In the genomic region with DNA sequence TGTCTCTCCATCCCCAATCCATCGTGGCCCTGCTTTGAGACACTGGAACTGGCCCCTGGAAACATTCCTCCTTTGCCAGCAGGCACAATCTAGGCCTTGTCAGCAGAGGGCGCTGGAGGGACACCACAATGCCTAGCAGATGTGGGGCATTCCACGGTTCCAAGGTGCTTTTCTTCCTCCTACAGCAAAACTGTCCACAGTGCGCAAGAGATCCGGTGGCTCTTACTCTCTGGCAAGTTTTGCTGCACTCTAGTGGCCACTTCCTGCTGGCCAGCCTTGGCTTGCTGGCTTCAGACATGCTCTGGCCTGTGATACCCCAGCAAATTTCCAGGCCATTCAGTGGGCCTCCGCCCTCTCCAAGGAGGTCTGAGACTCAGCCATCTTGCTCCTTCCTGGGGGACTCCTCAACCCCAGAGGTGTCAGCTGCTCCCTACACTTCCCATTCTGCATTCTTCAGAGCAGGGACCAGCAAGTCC, we compare ENCODE assay signal across 1 cellular context.
TF ChIP-seq lines count a peak whose summit lies in the region.

No MANE protein-coding gene starts in this region.

TF ChIP-seq in HepG2, 621 proteins besides CTCF, POLR2A, EP300 and RAD21 (continues in another document):
- TF ChIP-seq ZNF790 (CRISPR knock-in tag; IDR thresholded peaks at IDR 0.05; ENCODE audit: borderline replicate concordance) (no peak), HOXA9 (CRISPR knock-in tag; IDR thresholded peaks at IDR 0.05; ENCODE audit: borderline replicate concordance) (no peak), TCF7 (IDR thresholded peaks at IDR 0.05; ENCODE audit: low read depth) (no peak), ZEB1 (IDR thresholded peaks at IDR 0.05; ENCODE audit: insufficient replicate concordance, low read depth) (no peak), ZNF672 (CRISPR knock-in tag; IDR thresholded peaks at IDR 0.05) (no peak), PPARG (CRISPR knock-in tag; conservative IDR thresholded peaks at IDR 0.05) (peak; percentile 29; the same call in 1 of the 2 replicates), POGZ (CRISPR knock-in tag; IDR thresholded peaks at IDR 0.05) (no peak), NFATC3 (CRISPR knock-in tag; IDR thresholded peaks at IDR 0.05) (no peak), EED (CRISPR knock-in tag; IDR thresholded peaks at IDR 0.05) (no peak), NR2C2 (CRISPR knock-in tag; IDR thresholded peaks at IDR 0.05; ENCODE audit: borderline replicate concordance) (no peak; the same call in 1 of the 2 replicates), PRMT3 (CRISPR knock-in tag; IDR thresholded peaks at IDR 0.05; ENCODE audit: borderline replicate concordance, low read depth) (no peak), AHR (CRISPR knock-in tag; IDR thresholded peaks at IDR 0.05) (no peak), STAT5B (CRISPR knock-in tag; IDR thresholded peaks at IDR 0.05) (no peak), ZNF124 (CRISPR knock-in tag; IDR thresholded peaks at IDR 0.05) (peak; percentile 93), TEAD3 (CRISPR knock-in tag; optimal IDR thresholded peaks at IDR 0.05; ENCODE audit: borderline replicate concordance) (peak; percentile 95), ZNF549 (CRISPR knock-in tag; IDR thresholded peaks at IDR 0.05) (no peak), ZNF34 (CRISPR knock-in tag; IDR thresholded peaks at IDR 0.05; ENCODE audit: borderline replicate concordance) (0 out of 2 replicates have a peak, but pooled peaks have one; percentile 81), TEAD2 (CRISPR knock-in tag; IDR thresholded peaks at IDR 0.05) (no peak), ZNF839 (CRISPR knock-in tag; IDR thresholded peaks at IDR 0.05; ENCODE audit: borderline replicate concordance) (0 out of 2 replicates have a peak, but pooled peaks have one; percentile 33), ZNF329 (CRISPR knock-in tag; IDR thresholded peaks at IDR 0.05; ENCODE audit: low read depth) (no peak), ZNF557 (CRISPR knock-in tag; IDR thresholded peaks at IDR 0.05) (peak; percentile 73; the same call in 1 of the 2 replicates), ZNF335 (CRISPR knock-in tag; IDR thresholded peaks at IDR 0.05) (no peak), XRCC5 (optimal IDR thresholded peaks at IDR 0.05; ENCODE audit: low read length) (peak; percentile 96), YEATS2 (CRISPR knock-in tag; IDR thresholded peaks at IDR 0.05; ENCODE audit: borderline replicate concordance) (peak; percentile 76; the same call in 1 of the 2 replicates), GABPA (IDR thresholded peaks at IDR 0.05; ENCODE audit: low read depth, low read length) (no peak), GABPA (CRISPR knock-in tag; IDR thresholded peaks at IDR 0.05; ENCODE audit: low read depth) (peak; percentile 57; the same call in 1 of the 2 replicates), SAFB2 (CRISPR knock-in tag; IDR thresholded peaks at IDR 0.05; ENCODE audit: borderline replicate concordance, low read depth) (no peak)
- TF ChIP-seq, protein P1, sequence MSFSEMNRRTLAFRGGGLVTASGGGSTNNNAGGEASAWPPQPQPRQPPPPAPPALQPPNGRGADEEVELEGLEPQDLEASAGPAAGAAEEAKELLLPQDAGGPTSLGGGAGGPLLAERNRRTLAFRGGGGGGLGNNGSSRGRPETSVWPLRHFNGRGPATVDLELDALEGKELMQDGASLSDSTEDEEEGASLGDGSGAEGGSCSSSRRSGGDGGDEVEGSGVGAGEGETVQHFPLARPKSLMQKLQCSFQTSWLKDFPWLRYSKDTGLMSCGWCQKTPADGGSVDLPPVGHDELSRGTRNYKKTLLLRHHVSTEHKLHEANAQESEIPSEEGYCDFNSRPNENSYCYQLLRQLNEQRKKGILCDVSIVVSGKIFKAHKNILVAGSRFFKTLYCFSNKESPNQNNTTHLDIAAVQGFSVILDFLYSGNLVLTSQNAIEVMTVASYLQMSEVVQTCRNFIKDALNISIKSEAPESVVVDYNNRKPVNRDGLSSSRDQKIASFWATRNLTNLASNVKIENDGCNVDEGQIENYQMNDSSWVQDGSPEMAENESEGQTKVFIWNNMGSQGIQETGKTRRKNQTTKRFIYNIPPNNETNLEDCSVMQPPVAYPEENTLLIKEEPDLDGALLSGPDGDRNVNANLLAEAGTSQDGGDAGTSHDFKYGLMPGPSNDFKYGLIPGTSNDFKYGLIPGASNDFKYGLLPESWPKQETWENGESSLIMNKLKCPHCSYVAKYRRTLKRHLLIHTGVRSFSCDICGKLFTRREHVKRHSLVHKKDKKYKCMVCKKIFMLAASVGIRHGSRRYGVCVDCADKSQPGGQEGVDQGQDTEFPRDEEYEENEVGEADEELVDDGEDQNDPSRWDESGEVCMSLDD (CRISPR knock-in tag; IDR thresholded peaks at IDR 0.05; ENCODE audit: borderline replicate concordance) = no peak
- TF ChIP-seq, protein P2, sequence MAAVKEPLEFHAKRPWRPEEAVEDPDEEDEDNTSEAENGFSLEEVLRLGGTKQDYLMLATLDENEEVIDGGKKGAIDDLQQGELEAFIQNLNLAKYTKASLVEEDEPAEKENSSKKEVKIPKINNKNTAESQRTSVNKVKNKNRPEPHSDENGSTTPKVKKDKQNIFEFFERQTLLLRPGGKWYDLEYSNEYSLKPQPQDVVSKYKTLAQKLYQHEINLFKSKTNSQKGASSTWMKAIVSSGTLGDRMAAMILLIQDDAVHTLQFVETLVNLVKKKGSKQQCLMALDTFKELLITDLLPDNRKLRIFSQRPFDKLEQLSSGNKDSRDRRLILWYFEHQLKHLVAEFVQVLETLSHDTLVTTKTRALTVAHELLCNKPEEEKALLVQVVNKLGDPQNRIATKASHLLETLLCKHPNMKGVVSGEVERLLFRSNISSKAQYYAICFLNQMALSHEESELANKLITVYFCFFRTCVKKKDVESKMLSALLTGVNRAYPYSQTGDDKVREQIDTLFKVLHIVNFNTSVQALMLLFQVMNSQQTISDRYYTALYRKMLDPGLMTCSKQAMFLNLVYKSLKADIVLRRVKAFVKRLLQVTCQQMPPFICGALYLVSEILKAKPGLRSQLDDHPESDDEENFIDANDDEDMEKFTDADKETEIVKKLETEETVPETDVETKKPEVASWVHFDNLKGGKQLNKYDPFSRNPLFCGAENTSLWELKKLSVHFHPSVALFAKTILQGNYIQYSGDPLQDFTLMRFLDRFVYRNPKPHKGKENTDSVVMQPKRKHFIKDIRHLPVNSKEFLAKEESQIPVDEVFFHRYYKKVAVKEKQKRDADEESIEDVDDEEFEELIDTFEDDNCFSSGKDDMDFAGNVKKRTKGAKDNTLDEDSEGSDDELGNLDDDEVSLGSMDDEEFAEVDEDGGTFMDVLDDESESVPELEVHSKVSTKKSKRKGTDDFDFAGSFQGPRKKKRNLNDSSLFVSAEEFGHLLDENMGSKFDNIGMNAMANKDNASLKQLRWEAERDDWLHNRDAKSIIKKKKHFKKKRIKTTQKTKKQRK (IDR thresholded peaks at IDR 0.05; ENCODE audit: low read length) = no peak
- TF ChIP-seq, protein P3, sequence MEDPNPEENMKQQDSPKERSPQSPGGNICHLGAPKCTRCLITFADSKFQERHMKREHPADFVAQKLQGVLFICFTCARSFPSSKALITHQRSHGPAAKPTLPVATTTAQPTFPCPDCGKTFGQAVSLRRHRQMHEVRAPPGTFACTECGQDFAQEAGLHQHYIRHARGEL (CRISPR knock-in tag; IDR thresholded peaks at IDR 0.05) = no peak
- TF ChIP-seq, protein P4, sequence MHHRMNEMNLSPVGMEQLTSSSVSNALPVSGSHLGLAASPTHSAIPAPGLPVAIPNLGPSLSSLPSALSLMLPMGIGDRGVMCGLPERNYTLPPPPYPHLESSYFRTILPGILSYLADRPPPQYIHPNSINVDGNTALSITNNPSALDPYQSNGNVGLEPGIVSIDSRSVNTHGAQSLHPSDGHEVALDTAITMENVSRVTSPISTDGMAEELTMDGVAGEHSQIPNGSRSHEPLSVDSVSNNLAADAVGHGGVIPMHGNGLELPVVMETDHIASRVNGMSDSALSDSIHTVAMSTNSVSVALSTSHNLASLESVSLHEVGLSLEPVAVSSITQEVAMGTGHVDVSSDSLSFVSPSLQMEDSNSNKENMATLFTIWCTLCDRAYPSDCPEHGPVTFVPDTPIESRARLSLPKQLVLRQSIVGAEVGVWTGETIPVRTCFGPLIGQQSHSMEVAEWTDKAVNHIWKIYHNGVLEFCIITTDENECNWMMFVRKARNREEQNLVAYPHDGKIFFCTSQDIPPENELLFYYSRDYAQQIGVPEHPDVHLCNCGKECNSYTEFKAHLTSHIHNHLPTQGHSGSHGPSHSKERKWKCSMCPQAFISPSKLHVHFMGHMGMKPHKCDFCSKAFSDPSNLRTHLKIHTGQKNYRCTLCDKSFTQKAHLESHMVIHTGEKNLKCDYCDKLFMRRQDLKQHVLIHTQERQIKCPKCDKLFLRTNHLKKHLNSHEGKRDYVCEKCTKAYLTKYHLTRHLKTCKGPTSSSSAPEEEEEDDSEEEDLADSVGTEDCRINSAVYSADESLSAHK (CRISPR knock-in tag; IDR thresholded peaks at IDR 0.05; ENCODE audit: borderline replicate concordance) = no peak
- TF ChIP-seq, protein P5, sequence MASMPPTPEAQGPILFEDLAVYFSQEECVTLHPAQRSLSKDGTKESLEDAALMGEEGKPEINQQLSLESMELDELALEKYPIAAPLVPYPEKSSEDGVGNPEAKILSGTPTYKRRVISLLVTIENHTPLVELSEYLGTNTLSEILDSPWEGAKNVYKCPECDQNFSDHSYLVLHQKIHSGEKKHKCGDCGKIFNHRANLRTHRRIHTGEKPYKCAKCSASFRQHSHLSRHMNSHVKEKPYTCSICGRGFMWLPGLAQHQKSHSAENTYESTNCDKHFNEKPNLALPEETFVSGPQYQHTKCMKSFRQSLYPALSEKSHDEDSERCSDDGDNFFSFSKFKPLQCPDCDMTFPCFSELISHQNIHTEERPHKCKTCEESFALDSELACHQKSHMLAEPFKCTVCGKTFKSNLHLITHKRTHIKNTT (CRISPR knock-in tag; IDR thresholded peaks at IDR 0.05) = no peak
- TF ChIP-seq, protein P6, sequence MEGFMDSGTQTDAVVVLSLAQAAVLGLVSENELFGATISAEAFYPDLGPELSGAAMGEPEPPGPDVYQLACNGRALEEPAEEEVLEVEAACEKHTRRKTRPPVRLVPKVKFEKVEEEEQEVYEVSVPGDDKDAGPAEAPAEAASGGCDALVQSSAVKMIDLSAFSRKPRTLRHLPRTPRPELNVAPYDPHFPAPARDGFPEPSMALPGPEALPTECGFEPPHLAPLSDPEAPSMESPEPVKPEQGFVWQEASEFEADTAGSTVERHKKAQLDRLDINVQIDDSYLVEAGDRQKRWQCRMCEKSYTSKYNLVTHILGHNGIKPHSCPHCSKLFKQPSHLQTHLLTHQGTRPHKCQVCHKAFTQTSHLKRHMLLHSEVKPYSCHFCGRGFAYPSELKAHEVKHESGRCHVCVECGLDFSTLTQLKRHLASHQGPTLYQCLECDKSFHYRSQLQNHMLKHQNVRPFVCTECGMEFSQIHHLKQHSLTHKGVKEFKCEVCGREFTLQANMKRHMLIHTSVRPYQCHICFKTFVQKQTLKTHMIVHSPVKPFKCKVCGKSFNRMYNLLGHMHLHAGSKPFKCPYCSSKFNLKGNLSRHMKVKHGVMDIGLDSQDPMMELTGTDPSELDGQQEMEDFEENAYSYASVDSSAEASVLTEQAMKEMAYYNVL (CRISPR knock-in tag; IDR thresholded peaks at IDR 0.05; ENCODE audit: borderline replicate concordance) = peak; percentile 49; the same call in 1 of the 2 replicates
- TF ChIP-seq, protein P7, sequence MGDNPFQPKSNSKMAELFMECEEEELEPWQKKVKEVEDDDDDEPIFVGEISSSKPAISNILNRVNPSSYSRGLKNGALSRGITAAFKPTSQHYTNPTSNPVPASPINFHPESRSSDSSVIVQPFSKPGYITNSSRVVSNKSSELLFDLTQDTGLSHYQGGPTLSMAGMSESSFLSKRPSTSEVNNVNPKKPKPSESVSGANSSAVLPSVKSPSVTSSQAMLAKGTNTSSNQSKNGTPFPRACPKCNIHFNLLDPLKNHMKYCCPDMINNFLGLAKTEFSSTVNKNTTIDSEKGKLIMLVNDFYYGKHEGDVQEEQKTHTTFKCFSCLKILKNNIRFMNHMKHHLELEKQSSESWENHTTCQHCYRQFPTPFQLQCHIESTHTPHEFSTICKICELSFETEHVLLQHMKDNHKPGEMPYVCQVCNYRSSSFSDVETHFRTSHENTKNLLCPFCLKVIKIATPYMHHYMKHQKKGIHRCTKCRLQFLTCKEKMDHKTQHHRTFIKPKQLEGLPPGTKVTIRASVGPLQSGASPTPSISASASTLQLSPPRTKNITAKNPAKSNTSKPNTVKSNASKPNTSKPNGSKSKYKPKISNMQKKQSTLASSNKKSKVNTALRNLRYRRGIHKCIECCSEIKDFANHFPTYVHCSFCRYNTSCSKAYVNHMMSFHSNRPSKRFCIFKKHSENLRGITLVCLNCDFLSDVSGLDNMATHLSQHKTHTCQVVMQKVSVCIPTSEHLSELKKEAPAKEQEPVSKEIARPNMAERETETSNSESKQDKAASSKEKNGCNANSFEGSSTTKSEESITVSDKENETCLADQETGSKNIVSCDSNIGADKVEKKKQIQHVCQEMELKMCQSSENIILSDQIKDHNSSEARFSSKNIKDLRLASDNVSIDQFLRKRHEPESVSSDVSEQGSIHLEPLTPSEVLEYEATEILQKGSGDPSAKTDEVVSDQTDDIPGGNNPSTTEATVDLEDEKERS (CRISPR knock-in tag; IDR thresholded peaks at IDR 0.05) = no peak
- TF ChIP-seq, protein P8, sequence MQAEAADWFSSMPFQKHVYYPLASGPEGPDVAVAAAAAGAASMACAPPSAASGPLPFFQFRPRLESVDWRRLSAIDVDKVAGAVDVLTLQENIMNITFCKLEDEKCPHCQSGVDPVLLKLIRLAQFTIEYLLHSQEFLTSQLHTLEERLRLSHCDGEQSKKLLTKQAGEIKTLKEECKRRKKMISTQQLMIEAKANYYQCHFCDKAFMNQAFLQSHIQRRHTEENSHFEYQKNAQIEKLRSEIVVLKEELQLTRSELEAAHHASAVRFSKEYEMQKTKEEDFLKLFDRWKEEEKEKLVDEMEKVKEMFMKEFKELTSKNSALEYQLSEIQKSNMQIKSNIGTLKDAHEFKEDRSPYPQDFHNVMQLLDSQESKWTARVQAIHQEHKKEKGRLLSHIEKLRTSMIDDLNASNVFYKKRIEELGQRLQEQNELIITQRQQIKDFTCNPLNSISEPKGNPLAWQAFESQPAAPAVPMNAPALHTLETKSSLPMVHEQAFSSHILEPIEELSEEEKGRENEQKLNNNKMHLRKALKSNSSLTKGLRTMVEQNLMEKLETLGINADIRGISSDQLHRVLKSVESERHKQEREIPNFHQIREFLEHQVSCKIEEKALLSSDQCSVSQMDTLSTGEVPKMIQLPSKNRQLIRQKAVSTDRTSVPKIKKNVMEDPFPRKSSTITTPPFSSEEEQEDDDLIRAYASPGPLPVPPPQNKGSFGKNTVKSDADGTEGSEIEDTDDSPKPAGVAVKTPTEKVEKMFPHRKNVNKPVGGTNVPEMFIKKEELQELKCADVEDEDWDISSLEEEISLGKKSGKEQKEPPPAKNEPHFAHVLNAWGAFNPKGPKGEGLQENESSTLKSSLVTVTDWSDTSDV (CRISPR knock-in tag; IDR thresholded peaks at IDR 0.05) = no peak
- TF ChIP-seq, protein P9, sequence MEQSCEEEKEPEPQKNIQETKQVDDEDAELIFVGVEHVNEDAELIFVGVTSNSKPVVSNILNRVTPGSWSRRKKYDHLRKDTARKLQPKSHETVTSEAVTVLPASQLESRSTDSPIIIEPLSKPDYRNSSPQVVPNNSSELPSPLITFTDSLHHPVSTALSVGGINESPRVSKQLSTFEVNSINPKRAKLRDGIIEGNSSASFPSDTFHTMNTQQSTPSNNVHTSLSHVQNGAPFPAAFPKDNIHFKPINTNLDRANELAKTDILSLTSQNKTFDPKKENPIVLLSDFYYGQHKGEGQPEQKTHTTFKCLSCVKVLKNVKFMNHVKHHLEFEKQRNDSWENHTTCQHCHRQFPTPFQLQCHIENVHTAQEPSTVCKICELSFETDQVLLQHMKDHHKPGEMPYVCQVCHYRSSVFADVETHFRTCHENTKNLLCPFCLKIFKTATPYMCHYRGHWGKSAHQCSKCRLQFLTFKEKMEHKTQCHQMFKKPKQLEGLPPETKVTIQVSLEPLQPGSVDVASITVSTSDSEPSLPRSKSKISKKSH (CRISPR knock-in tag; IDR thresholded peaks at IDR 0.05; ENCODE audit: borderline replicate concordance) = no peak
